ENCODE assay signal across 12 cellular contexts in the genomic region with DNA sequence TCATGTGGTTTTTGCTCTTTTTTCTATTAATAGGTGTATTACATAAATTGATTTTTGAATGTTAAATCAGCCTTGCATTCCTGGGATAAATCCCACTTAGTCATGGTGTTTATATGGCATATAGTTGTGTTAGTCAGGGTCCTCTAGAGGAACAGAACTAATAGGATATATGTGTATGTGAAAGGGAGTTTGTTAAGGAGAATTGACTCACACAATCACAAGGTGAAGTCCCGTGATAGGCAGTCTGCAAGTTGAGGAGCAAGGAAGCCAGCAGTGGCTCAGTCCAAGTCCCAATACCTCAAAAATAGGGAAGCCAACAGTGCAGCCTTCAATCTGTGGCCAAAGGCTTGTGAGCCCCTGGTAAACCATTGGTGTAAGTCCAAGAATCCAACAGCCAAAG.
"Had no signal": no experiment of that assay in that cellular context is flagged by ENCODE, and none has a peak within 500 bp of the region (broad histone marks: within the 10 kb centered on the region; RNA-seq: fewer than 3 reads in every experiment).

No MANE protein-coding gene starts in this region.

- H3K27ac ChIP-seq: left lung, transverse colon had no signal

- H3K27me3 Mint-ChIP-seq: memory B cell had no signal

- H3K4me3 Mint-ChIP-seq: memory B cell; nephron; T-helper 1 cell treated with Interleukin-12 subunit alpha and Interleukin-12 subunit beta and Interleukin-4 antibody, amounts not matched to agents 30 μg/mL and 1 μg/mL, for 36 hours had no signal

- H3K4me1 Mint-ChIP-seq: memory B cell, nephron had no signal

- H3K27ac Mint-ChIP-seq: nephron had no signal

- H3K9me3 Mint-ChIP-seq: memory B cell had no signal

- H3K4me3 ChIP-seq: left lung, transverse colon had no signal

- H3K4me1 ChIP-seq: left lung, transverse colon had no signal

- H3K27me3 ChIP-seq: left lung, transverse colon had no signal

- DNase-seq: activated CD4-positive, alpha-beta T cell treated with anti-CD3 and anti-CD28 coated beads, Interleukin-2, amount 50 U/mL, for 1 hour; activated CD4-positive, CD25-positive, alpha-beta regulatory T cell; activated CD8-positive, alpha-beta memory T cell treated with anti-CD3 and anti-CD28 coated beads, Interleukin-2, amount 50 U/mL, for 4 hours; activated effector memory CD4-positive, alpha-beta T cell treated with Interleukin-2 at 50 U/mL for 16 hours; left lung; occipital lobe; Right ventricle myocardium superior; substantia nigra; transverse colon had no signal

- ATAC-seq: left lung had no signal

- H3K36me3 ChIP-seq: transverse colon had no signal
